Comparison of ENCODE assay signal across 10 cellular contexts in the genomic region with DNA sequence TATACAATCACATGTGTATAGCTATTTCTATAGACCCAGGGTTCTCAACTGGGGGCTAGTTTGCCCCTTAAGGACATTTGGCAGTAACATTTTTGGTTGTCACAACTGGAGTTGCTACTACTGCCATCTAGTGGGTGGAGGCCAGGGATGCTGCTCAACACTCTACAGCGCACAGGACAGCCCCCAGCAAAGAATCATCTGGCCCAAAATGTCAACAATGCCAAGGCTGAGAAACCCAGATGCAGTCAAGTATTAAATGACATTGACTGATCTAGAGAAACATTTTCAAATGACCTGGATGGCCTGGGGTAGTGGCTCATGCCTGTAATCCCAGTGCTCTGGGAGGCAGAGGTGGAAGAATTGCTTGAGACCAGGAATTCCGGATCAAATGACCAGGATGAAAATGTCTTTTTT. TPM values are rescaled to one million over a fixed set of nuclear protein-coding genes. Genes with fewer than 3 reads are reported as not detected.
DNase-seq lines count a peak whose midpoint lies in the region; ATAC-seq and TF ChIP-seq lines count a peak whose summit lies in the region.
"Had no signal": no experiment of that assay in that cellular context is flagged by ENCODE, and none has a peak within 500 bp of the region (broad histone marks: within the 10 kb centered on the region; RNA-seq: fewer than 3 reads in every experiment).

No MANE protein-coding gene starts in this region.

- H3K27me3 Mint-ChIP-seq in activated T-helper 17 cell treated with anti-CD3 and anti-CD28 coated beads, Interleukin-2, amount 50 U/mL, for 72 hours: no peaks in the 10 kb centered on the region

- peaks cover 44% of the 10 kb centered on the region for H3K4me1 Mint-ChIP-seq in activated T-helper 17 cell treated with anti-CD3 and anti-CD28 coated beads, Interleukin-2, amount 50 U/mL, for 72 hours

- H3K4me3 ChIP-seq in GM12875 (ENCODE audit: low read depth, low read length): no peak overlapping the region
- H3K4me3 ChIP-seq: HAP-1, ovary had no signal

- no peak overlapping the region for H3K4me3 Mint-ChIP-seq in activated T-helper 17 cell treated with anti-CD3 and anti-CD28 coated beads, Interleukin-2, amount 50 U/mL, for 72 hours

- DNase-seq in A172 (ENCODE audit: low spot score) (peak; percentile 51), RPMI8226 (peak; percentile 75), left cardiac atrium (peak; percentile 51), AG08396 (ENCODE audit: low spot score) (no peak)
- peak; percentile 68 for DNase-seq in stimulated activated CD4-positive, alpha-beta T cell treated with anti-CD3 and anti-CD28 coated beads, Interleukin-4, amount 100 ng/mL, for 1 hour

- no peaks in the 10 kb centered on the region for H3K9me3 Mint-ChIP-seq in activated T-helper 17 cell treated with anti-CD3 and anti-CD28 coated beads, Interleukin-2, amount 50 U/mL, for 72 hours

- ATAC-seq in HG03280 (IDR thresholded peaks at IDR 0.05; ENCODE audit: unreplicated experiment): peak; percentile 69
- ATAC-seq in activated T-helper 17 cell treated with anti-CD3 and anti-CD28 coated beads, Interleukin-2, amount 50 U/mL, for 72 hours (replicated peaks): peak; percentile 39
- ATAC-seq in left cardiac atrium: no peak

- H3K36me3 Mint-ChIP-seq in activated T-helper 17 cell treated with anti-CD3 and anti-CD28 coated beads, Interleukin-2, amount 50 U/mL, for 72 hours (ENCODE audit: low read depth): peaks cover 58% of the 10 kb centered on the region

- intact Hi-C loops in left cardiac atrium (cut with DNase I): no loop called here

- TF ChIP-seq CTCF in GM12875 (IDR thresholded peaks at IDR 0.05; ENCODE audit: borderline replicate concordance, insufficient read depth, low read depth, low read length): peak; percentile 80

- H3K27ac Mint-ChIP-seq in activated T-helper 17 cell treated with anti-CD3 and anti-CD28 coated beads, Interleukin-2, amount 50 U/mL, for 72 hours: no peak overlapping the region

RNA-seq across cellular contexts. Expression of gene WSB2, which starts 5.8 kb away (rescaled TPM):
- 112 and 117 TPM in 2 replicates for total RNA-seq in A172 (2014; rRNA removed; shearing (Covaris generic))
- total RNA-seq in activated T-helper 17 cell treated with anti-CD3 and anti-CD28 coated beads, Interleukin-2, amount 50 U/mL, for 72 hours: 10 to 100 TPM; 59.5 to 76.7 TPM
- 10 to 100 TPM; 77.6 to 83.4 TPM for total RNA-seq in left cardiac atrium

RNA-seq across cellular contexts. Expression of gene RFC5, which starts 38.6 kb away (rescaled TPM):
- 30.4 and 39.4 TPM in 2 replicates for total RNA-seq in A172 (2014; rRNA removed; shearing (Covaris generic))
- 10 to 100 TPM; 53.7 to 64.4 TPM for total RNA-seq in activated T-helper 17 cell treated with anti-CD3 and anti-CD28 coated beads, Interleukin-2, amount 50 U/mL, for 72 hours
- 1 to 10 TPM; 4.9 to 7.7 TPM for total RNA-seq in left cardiac atrium

RNA-seq across cellular contexts. Expression of gene VSIG10, which starts 48.7 kb away (rescaled TPM):
- total RNA-seq in A172 (2014; rRNA removed; shearing (Covaris generic)): 14.8 and 21.9 TPM in 2 replicates
- 1 to 10 TPM; 5.9 to 9.6 TPM for total RNA-seq in activated T-helper 17 cell treated with anti-CD3 and anti-CD28 coated beads, Interleukin-2, amount 50 U/mL, for 72 hours
- total RNA-seq in left cardiac atrium: 10 to 100 TPM in 1 of 2 donors, 1 to 10 TPM in 1; 9.3 to 17.2 TPM

Comparison
In these comparisons a context has a peak if more than half of its experiments do, and no peak if none do; other contexts are left out.
1. ATAC-seq: peak in HG03280 (single experiment) and activated T-helper 17 cell treated with anti-CD3 and anti-CD28 coated beads, Interleukin-2, amount 50 U/mL, for 72 hours (single experiment); none in left cardiac atrium (0 of 2).